In the genomic region with DNA sequence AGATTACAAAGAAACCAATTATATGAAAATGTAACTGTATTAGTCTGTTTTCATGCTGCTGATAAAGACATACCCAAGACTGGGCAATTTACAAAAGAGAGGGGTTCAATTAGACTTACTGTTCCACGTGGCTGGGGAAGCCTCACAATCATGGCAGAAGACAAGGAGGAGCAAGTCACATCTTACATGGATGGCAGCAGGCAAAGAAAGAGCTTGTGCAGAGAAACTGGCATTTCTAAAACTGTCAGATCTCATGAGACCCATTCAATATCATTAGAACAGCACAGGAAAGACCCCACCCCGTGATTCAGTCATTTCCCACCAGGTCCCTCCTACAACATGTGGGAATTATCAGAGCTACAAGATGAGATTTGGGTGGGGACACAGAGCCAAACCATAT, we compare ENCODE assay signal across 17 cellular contexts. TPM values are rescaled to one million over a fixed set of nuclear protein-coding genes. Genes with fewer than 3 reads are reported as not detected.
"Had no signal": no experiment of that assay in that cellular context is flagged by ENCODE, and none has a peak within 500 bp of the region (broad histone marks: within the 10 kb centered on the region; RNA-seq: fewer than 3 reads in every experiment).

No MANE protein-coding gene starts in this region.

RNA-seq across cellular contexts. Expression of gene MAS1, which starts 33.4 kb away (rescaled TPM):
- total RNA-seq: activated naive CD4-positive, alpha-beta T cell treated with anti-CD3 and anti-CD28 coated beads for 36 hours; activated naive CD8-positive, alpha-beta T cell treated with anti-CD3 and anti-CD28 coated beads for 36 hours; activated naive CD8-positive, alpha-beta T cell treated with anti-CD3 and anti-CD28 coated beads, Interleukin-2, amount 10 ng/mL, durations not matched to agents 7 days and 5 days; activated T-cell treated with anti-CD3 and anti-CD28 coated beads, Interleukin-2, amount 50 U/mL, for 4 hours; activated T-cell treated with anti-CD3 and anti-CD28 coated beads, Interleukin-2, amount 50 U/mL, for 72 hours; activated T-helper 1 cell treated with anti-CD3 and anti-CD28 coated beads, Interleukin-12 subunit alpha, Interleukin-12 subunit beta, Interleukin-2, Interleukin-4 antibody, amounts not matched to agents 30 ng/mL and 10 ng/mL and 1 ng/mL, durations not matched to agents 14 hours and 24 hours and 36 hours; activated T-helper 17 cell treated with anti-CD3 and anti-CD28 coated beads, Interleukin-2, amount 50 U/mL, for 72 hours; activated T-helper 2 cell treated with anti-CD3 and anti-CD28 coated beads, Interferon-gamma antibody, Interleukin-2, Interleukin-4, amounts not matched to agents 10 μg/mL and 5 μg/mL and 100 μg/mL, durations not matched to agents 14 hours and 24 hours and 36 hours; adrenal gland; ascending aorta; astrocyte; body of pancreas; breast epithelium; bronchial epithelial cell; cardiac muscle cell; chondrocyte had no signal
- polyA plus RNA-seq: aorta, cardiac muscle cell had no signal
